Comparison of ENCODE assay signal across 25 cellular contexts in the genomic region with DNA sequence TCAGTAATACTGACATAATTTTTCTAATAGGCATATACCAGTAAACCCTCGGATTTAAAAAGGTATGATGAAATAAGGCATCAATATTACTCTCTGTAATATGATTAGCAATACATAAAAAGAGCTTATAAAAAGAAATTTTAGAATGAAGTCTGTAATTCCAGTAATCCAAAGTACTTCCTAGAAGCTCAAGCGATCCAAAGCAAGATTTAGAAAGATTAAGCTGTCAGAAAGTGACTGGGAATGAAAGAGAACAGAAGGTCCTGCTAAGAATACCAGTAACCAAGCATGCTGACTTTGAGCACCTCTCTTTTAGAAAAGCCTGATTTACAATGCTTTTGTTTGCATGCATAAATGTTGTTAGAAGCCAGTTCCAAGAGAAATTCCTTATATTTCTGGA.
A peak's percentile ranks its signal among the peaks of the same experiment; 100 is the strongest.
DNase-seq lines count a peak whose midpoint lies in the region; ATAC-seq, FAIRE-seq and TF ChIP-seq lines count a peak whose summit lies in the region.
"Had no signal": no experiment of that assay in that cellular context is flagged by ENCODE, and none has a peak within 500 bp of the region (broad histone marks: within the 10 kb centered on the region; RNA-seq: fewer than 3 reads in every experiment).

No MANE protein-coding gene starts in this region.

- H3K27me3 Mint-ChIP-seq in activated T-helper 17 cell treated with anti-CD3 and anti-CD28 coated beads, Interleukin-2, amount 50 U/mL, for 72 hours: no peaks in the 10 kb centered on the region
- H3K27me3 Mint-ChIP-seq: CD4-positive, alpha-beta T cell had no signal

- H3K4me3 Mint-ChIP-seq in activated T-helper 17 cell treated with anti-CD3 and anti-CD28 coated beads, Interleukin-2, amount 50 U/mL, for 72 hours: no peak overlapping the region
- H3K4me3 Mint-ChIP-seq: CD4-positive, alpha-beta T cell; IgD-negative memory B cell had no signal

- no peak overlapping the region for H3K9ac ChIP-seq in adipocyte (ENCODE audit: low read length)

- peak; percentile 90 for FAIRE-seq in D721Med (lab: Jason Lieb, UNC)
- FAIRE-seq: A204.1, HTR-8/SVneo had no signal

- DNase-seq in D721Med (ENCODE audit: insufficient read length, low spot score) (no peak), NCI-H82 (lab: John Stamatoyannopoulos, UW) (peak; percentile 66), adipocyte (ENCODE audit: low read depth) (peak; percentile 61), fibroblast of villous mesenchyme (ENCODE audit: low read depth) (peak; percentile 82), GM10266 (ENCODE audit: extremely low spot score) (no peak), EL (no peak)
- DNase-seq: Caco-2; CD4-positive, alpha-beta T cell; DMS153; H7; Kasumi-1; MM.1S; NCI-H1092; NCI-H146; NCI-H2029 treated with DMSO at 0.1 percent for 48 hours; NCI-H2171 treated with DMSO at 0.1 percent for 48 hours; NCI-H446 treated with DMSO at 0.1 percent for 48 hours; NCI-H69; NK-92 treated with Interleukin-12 subunit alpha and Interleukin-12 subunit beta, amount 100 ng/mL, for 24 hours; SHP77 had no signal

- TF ChIP-seq CTCF in D721Med (IDR thresholded peaks at IDR 0.05; ENCODE audit: insufficient read depth, missing control alignments): no peak
- TF ChIP-seq CTCF in fibroblast of villous mesenchyme (IDR thresholded peaks at IDR 0.05; ENCODE audit: insufficient read depth, low read depth, low read length): no peak
- TF ChIP-seq CTCF in GM10266 (IDR thresholded peaks at IDR 0.05; ENCODE audit: control insufficient read depth, insufficient read depth, low read depth, missing control alignments): no peak

- H3K36me3 Mint-ChIP-seq in activated T-helper 17 cell treated with anti-CD3 and anti-CD28 coated beads, Interleukin-2, amount 50 U/mL, for 72 hours (ENCODE audit: low read depth): no peaks in the 10 kb centered on the region
- H3K36me3 Mint-ChIP-seq: IgD-negative memory B cell had no signal

- H3K9me3 Mint-ChIP-seq in activated T-helper 17 cell treated with anti-CD3 and anti-CD28 coated beads, Interleukin-2, amount 50 U/mL, for 72 hours: no peaks in the 10 kb centered on the region
- H3K9me3 Mint-ChIP-seq: CD4-positive, alpha-beta T cell; IgD-negative memory B cell had no signal

- peaks cover 21% of the 10 kb centered on the region for H3K4me1 ChIP-seq in adipocyte (ENCODE audit: control insufficient read depth, insufficient read depth, low read length)
- H3K4me1 ChIP-seq: Caco-2 had no signal

- no peaks in the 10 kb centered on the region for H3K9me3 ChIP-seq in adipocyte (ENCODE audit: control insufficient read depth, low read length)
- H3K9me3 ChIP-seq: Caco-2 had no signal

- no peaks in the 10 kb centered on the region for H3K27me3 ChIP-seq in adipocyte (replicated peaks; ENCODE audit: control insufficient read depth, insufficient read depth, low read length)

- H3K4me1 Mint-ChIP-seq in activated T-helper 17 cell treated with anti-CD3 and anti-CD28 coated beads, Interleukin-2, amount 50 U/mL, for 72 hours: no peaks in the 10 kb centered on the region

- no peaks in the 10 kb centered on the region for H3K36me3 ChIP-seq in adipocyte (ENCODE audit: control insufficient read depth, insufficient read depth, low read length, severe bottlenecking)

- ATAC-seq in GM21526 (IDR thresholded peaks at IDR 0.05; ENCODE audit: low FRiP score, unreplicated experiment): no peak
- no peak for ATAC-seq in activated T-helper 17 cell treated with anti-CD3 and anti-CD28 coated beads, Interleukin-2, amount 50 U/mL, for 72 hours (replicated peaks)

- H3K4me3 ChIP-seq in adipocyte (ENCODE audit: low read length): no peak overlapping the region
- H3K4me3 ChIP-seq in fibroblast of villous mesenchyme (ENCODE audit: low read depth, low read length): no peak overlapping the region

- H3K27ac Mint-ChIP-seq in activated T-helper 17 cell treated with anti-CD3 and anti-CD28 coated beads, Interleukin-2, amount 50 U/mL, for 72 hours: no peak overlapping the region
- H3K27ac Mint-ChIP-seq: CD4-positive, alpha-beta T cell; IgD-negative memory B cell had no signal

Comparison
In these comparisons a context has a peak if more than half of its experiments do, and no peak if none do; other contexts are left out.
1. DNase-seq: peak in NCI-H82 (single experiment), adipocyte (single experiment) and fibroblast of villous mesenchyme (single experiment); none in D721Med (single experiment), GM10266 (single experiment) and EL (single experiment).